ENCODE assay signal across 29 cellular contexts in genomic region chr4:128877934-128878333, GRCh38.
"Had no signal": no experiment of that assay in that cellular context is flagged by ENCODE, and none has a peak within 500 bp of the region (broad histone marks: within the 10 kb centered on the region; RNA-seq: fewer than 3 reads in every experiment).

No MANE protein-coding gene starts in this region.

- ATAC-seq: activated CD4-positive, alpha-beta T cell treated with anti-CD3 and anti-CD28 coated beads for 36 hours; activated CD8-positive, alpha-beta memory T cell treated with anti-CD3 and anti-CD28 coated beads, Interleukin-2, amount 10 ng/mL, durations not matched to agents 7 days and 5 days; activated CD8-positive, alpha-beta T cell treated with anti-CD3 and anti-CD28 coated beads, Interleukin-2, amount 10 ng/mL, durations not matched to agents 7 days and 5 days; activated naive CD8-positive, alpha-beta T cell treated with anti-CD3 and anti-CD28 coated beads, Interleukin-2, amount 50 U/mL, for 24 hours; body of pancreas; esophagus mucosa; gastrocnemius medialis had no signal

- H3K36me3 ChIP-seq: colonic mucosa had no signal

- DNase-seq: activated CD4-positive, alpha-beta memory T cell treated with anti-CD3 and anti-CD28 coated beads for 36 hours; activated CD4-positive, alpha-beta T cell treated with anti-CD3 and anti-CD28 coated beads for 36 hours; activated CD4-positive, alpha-beta T cell treated with anti-CD3 and anti-CD28 coated beads, Interleukin-2, amount 10 ng/mL, durations not matched to agents 24 days and 14 days; activated CD4-positive, CD25-positive, alpha-beta regulatory T cell; activated CD4-positive, CD25-positive, alpha-beta regulatory T cell treated with anti-CD3 and anti-CD28 coated beads, Interleukin-2, amount 50 U/mL, for 72 hours; activated CD8-positive, alpha-beta memory T cell treated with anti-CD3 and anti-CD28 coated beads, Interleukin-2, amount 10 ng/mL, durations not matched to agents 7 days and 5 days; activated CD8-positive, alpha-beta memory T cell treated with anti-CD3 and anti-CD28 coated beads, Interleukin-2, amount 50 U/mL, for 4 hours; activated CD8-positive, alpha-beta T cell treated with anti-CD3 and anti-CD28 coated beads, Interleukin-2, amount 10 ng/mL, durations not matched to agents 7 days and 5 days; activated effector memory CD4-positive, alpha-beta T cell treated with anti-CD3 and anti-CD28 coated beads, Interleukin-2, amount 50 U/mL, for 16 hours; activated naive CD4-positive, alpha-beta T cell treated with anti-CD3 and anti-CD28 coated beads for 36 hours; activated naive CD8-positive, alpha-beta T cell treated with anti-CD3 and anti-CD28 coated beads for 36 hours; activated naive CD8-positive, alpha-beta T cell treated with anti-CD3 and anti-CD28 coated beads, Interleukin-2, amount 50 U/mL, for 24 hours; activated T-cell treated with anti-CD3 and anti-CD28 coated beads, Interleukin-2, amount 50 U/mL, for 1 hour; activated T-cell treated with anti-CD3 and anti-CD28 coated beads, Interleukin-2, amount 50 U/mL, for 48 hours; adrenal gland; amygdala; aorta; body of pancreas; caudate nucleus; colonic mucosa; effector CD8-positive, alpha-beta T cell; foreskin fibroblast; gastrocnemius medialis; glutamatergic neuron; T-helper 2 cell had no signal

- H3K27me3 Mint-ChIP-seq: activated CD4-positive, alpha-beta memory T cell treated with anti-CD3 and anti-CD28 coated beads for 36 hours; activated CD4-positive, alpha-beta T cell treated with anti-CD3 and anti-CD28 coated beads for 36 hours; activated CD4-positive, alpha-beta T cell treated with anti-CD3 and anti-CD28 coated beads, Interleukin-2, amount 10 ng/mL, durations not matched to agents 24 days and 14 days; activated CD8-positive, alpha-beta memory T cell treated with anti-CD3 and anti-CD28 coated beads, Interleukin-2, amount 10 ng/mL, durations not matched to agents 7 days and 5 days; activated naive CD4-positive, alpha-beta T cell treated with anti-CD3 and anti-CD28 coated beads, Interleukin-2, amount 50 U/mL, for 24 hours; activated naive CD8-positive, alpha-beta T cell treated with anti-CD3 and anti-CD28 coated beads for 36 hours; activated naive CD8-positive, alpha-beta T cell treated with anti-CD3 and anti-CD28 coated beads, Interleukin-2, amount 50 U/mL, for 24 hours had no signal

- H3K27ac Mint-ChIP-seq: activated CD4-positive, alpha-beta memory T cell treated with anti-CD3 and anti-CD28 coated beads for 36 hours; activated CD4-positive, alpha-beta T cell treated with anti-CD3 and anti-CD28 coated beads for 36 hours; activated CD4-positive, alpha-beta T cell treated with anti-CD3 and anti-CD28 coated beads, Interleukin-2, amount 10 ng/mL, durations not matched to agents 24 days and 14 days; activated CD8-positive, alpha-beta memory T cell treated with anti-CD3 and anti-CD28 coated beads, Interleukin-2, amount 10 ng/mL, durations not matched to agents 7 days and 5 days; activated CD8-positive, alpha-beta T cell treated with anti-CD3 and anti-CD28 coated beads, Interleukin-2, amount 10 ng/mL, durations not matched to agents 7 days and 5 days; activated naive CD4-positive, alpha-beta T cell treated with anti-CD3 and anti-CD28 coated beads for 36 hours; activated naive CD4-positive, alpha-beta T cell treated with anti-CD3 and anti-CD28 coated beads, Interleukin-2, amount 50 U/mL, for 24 hours; activated naive CD8-positive, alpha-beta T cell treated with anti-CD3 and anti-CD28 coated beads for 36 hours; activated naive CD8-positive, alpha-beta T cell treated with anti-CD3 and anti-CD28 coated beads, Interleukin-2, amount 50 U/mL, for 24 hours; activated T-helper 1 cell treated with anti-CD3 and anti-CD28 coated beads, Interleukin-12 subunit alpha, Interleukin-12 subunit beta, Interleukin-2, Interleukin-4 antibody, amounts not matched to agents 30 ng/mL and 10 ng/mL and 1 ng/mL, durations not matched to agents 14 hours and 24 hours and 36 hours; activated T-helper 2 cell treated with anti-CD3 and anti-CD28 coated beads, Interferon-gamma antibody, Interleukin-2, Interleukin-4, amounts not matched to agents 10 μg/mL and 5 μg/mL and 100 μg/mL, durations not matched to agents 14 hours and 24 hours and 36 hours had no signal

- H3K27me3 ChIP-seq: adrenal gland, body of pancreas, colonic mucosa, gastrocnemius medialis had no signal

- H3K4me3 ChIP-seq: adrenal gland, body of pancreas, colonic mucosa, gastrocnemius medialis had no signal

- H3K9me3 ChIP-seq: adrenal gland, body of pancreas, colonic mucosa, gastrocnemius medialis had no signal

- H3K9me3 Mint-ChIP-seq: activated CD4-positive, alpha-beta memory T cell treated with anti-CD3 and anti-CD28 coated beads for 36 hours; activated CD4-positive, alpha-beta T cell treated with anti-CD3 and anti-CD28 coated beads, Interleukin-2, amount 10 ng/mL, durations not matched to agents 24 days and 14 days; activated naive CD4-positive, alpha-beta T cell treated with anti-CD3 and anti-CD28 coated beads for 36 hours; activated naive CD4-positive, alpha-beta T cell treated with anti-CD3 and anti-CD28 coated beads, Interleukin-2, amount 50 U/mL, for 24 hours; activated naive CD8-positive, alpha-beta T cell treated with anti-CD3 and anti-CD28 coated beads for 36 hours; activated naive CD8-positive, alpha-beta T cell treated with anti-CD3 and anti-CD28 coated beads, Interleukin-2, amount 50 U/mL, for 24 hours; activated T-helper 1 cell treated with anti-CD3 and anti-CD28 coated beads, Interleukin-12 subunit alpha, Interleukin-12 subunit beta, Interleukin-2, Interleukin-4 antibody, amounts not matched to agents 30 ng/mL and 10 ng/mL and 1 ng/mL, durations not matched to agents 14 hours and 24 hours and 36 hours; activated T-helper 2 cell treated with anti-CD3 and anti-CD28 coated beads, Interferon-gamma antibody, Interleukin-2, Interleukin-4, amounts not matched to agents 10 μg/mL and 5 μg/mL and 100 μg/mL, durations not matched to agents 14 hours and 24 hours and 36 hours had no signal

- H3K4me1 ChIP-seq: adrenal gland, body of pancreas, colonic mucosa, gastrocnemius medialis had no signal

- H3K4me3 Mint-ChIP-seq: activated CD4-positive, alpha-beta memory T cell treated with anti-CD3 and anti-CD28 coated beads for 36 hours; activated CD4-positive, alpha-beta T cell treated with anti-CD3 and anti-CD28 coated beads for 36 hours; activated CD4-positive, alpha-beta T cell treated with anti-CD3 and anti-CD28 coated beads, Interleukin-2, amount 10 ng/mL, durations not matched to agents 24 days and 14 days; activated CD8-positive, alpha-beta memory T cell treated with anti-CD3 and anti-CD28 coated beads, Interleukin-2, amount 10 ng/mL, durations not matched to agents 7 days and 5 days; activated CD8-positive, alpha-beta T cell treated with anti-CD3 and anti-CD28 coated beads, Interleukin-2, amount 10 ng/mL, durations not matched to agents 7 days and 5 days; activated naive CD4-positive, alpha-beta T cell treated with anti-CD3 and anti-CD28 coated beads for 36 hours; activated naive CD4-positive, alpha-beta T cell treated with anti-CD3 and anti-CD28 coated beads, Interleukin-2, amount 50 U/mL, for 24 hours; activated naive CD8-positive, alpha-beta T cell treated with anti-CD3 and anti-CD28 coated beads for 36 hours; activated naive CD8-positive, alpha-beta T cell treated with anti-CD3 and anti-CD28 coated beads, Interleukin-2, amount 50 U/mL, for 24 hours; activated T-helper 1 cell treated with anti-CD3 and anti-CD28 coated beads, Interleukin-12 subunit alpha, Interleukin-12 subunit beta, Interleukin-2, Interleukin-4 antibody, amounts not matched to agents 30 ng/mL and 10 ng/mL and 1 ng/mL, durations not matched to agents 14 hours and 24 hours and 36 hours had no signal

- H3K27ac ChIP-seq: adrenal gland, body of pancreas, colonic mucosa, gastrocnemius medialis had no signal

- H3K4me1 Mint-ChIP-seq: activated CD4-positive, alpha-beta T cell treated with anti-CD3 and anti-CD28 coated beads for 36 hours; activated CD4-positive, alpha-beta T cell treated with anti-CD3 and anti-CD28 coated beads, Interleukin-2, amount 10 ng/mL, durations not matched to agents 24 days and 14 days; activated CD8-positive, alpha-beta memory T cell treated with anti-CD3 and anti-CD28 coated beads, Interleukin-2, amount 10 ng/mL, durations not matched to agents 7 days and 5 days; activated naive CD4-positive, alpha-beta T cell treated with anti-CD3 and anti-CD28 coated beads, Interleukin-2, amount 50 U/mL, for 24 hours; activated naive CD8-positive, alpha-beta T cell treated with anti-CD3 and anti-CD28 coated beads for 36 hours; activated naive CD8-positive, alpha-beta T cell treated with anti-CD3 and anti-CD28 coated beads, Interleukin-2, amount 50 U/mL, for 24 hours had no signal
